ENCODE assay signal across 22 cellular contexts in genomic region chr15:58185439-58185838, GRCh38. TPM values are rescaled to one million over a fixed set of nuclear protein-coding genes. Genes with fewer than 3 reads are reported as not detected.
A peak's percentile ranks its signal among the peaks of the same experiment; 100 is the strongest.
DNase-seq lines count a peak whose midpoint lies in the region; ATAC-seq, FAIRE-seq and TF ChIP-seq lines count a peak whose summit lies in the region.
"Had no signal": no experiment of that assay in that cellular context is flagged by ENCODE, and none has a peak within 500 bp of the region (broad histone marks: within the 10 kb centered on the region; RNA-seq: fewer than 3 reads in every experiment).

No MANE protein-coding gene starts in this region.

- H3K9ac ChIP-seq in GM23248 (no peak overlapping the region), mammary epithelial cell (ENCODE audit: insufficient read depth, low read length) (no peak overlapping the region), neuronal stem cell (ENCODE audit: low read depth, low read length, poor library complexity) (no peak overlapping the region)

- H3K36me3 ChIP-seq in GM23248 (ENCODE audit: low read depth) = no peaks in the 10 kb centered on the region
- H3K36me3 ChIP-seq in mammary epithelial cell (ENCODE audit: insufficient read depth, low read length) = no peaks in the 10 kb centered on the region
- no peaks in the 10 kb centered on the region for H3K36me3 ChIP-seq in neuronal stem cell (replicated peaks in 1 of 2; ENCODE audit: control insufficient read depth in 2 of 2, insufficient read depth in 2 of 2, low read length in 2 of 2)
- H3K36me3 ChIP-seq: colonic mucosa, esophagus squamous epithelium had no signal

- H3K18ac ChIP-seq in neuronal stem cell (ENCODE audit: low read length) = no peak overlapping the region

- no peaks in the 10 kb centered on the region for H3K9me2 ChIP-seq in GM23248 (ENCODE audit: insufficient read depth)

- H3K4me1 ChIP-seq in GM23248 (ENCODE audit: insufficient read depth) (no peaks in the 10 kb centered on the region), mammary epithelial cell (ENCODE audit: insufficient read depth, low read length) (peaks cover 9% of the 10 kb centered on the region), foreskin keratinocyte (peaks cover 7% of the 10 kb centered on the region), neuronal stem cell (ENCODE audit: control insufficient read depth in 2 of 2, insufficient read depth in 1 of 2, low read depth in 1 of 2, low read length in 2 of 2) (no peaks in the 10 kb centered on the region)
- H3K4me1 ChIP-seq: colonic mucosa, esophagus squamous epithelium had no signal

- no peak overlapping the region for H2BK12ac ChIP-seq in neuronal stem cell (ENCODE audit: low read length)

- no peak overlapping the region for H3K14ac ChIP-seq in neuronal stem cell (ENCODE audit: low read length)

- no peak overlapping the region for H2BK5ac ChIP-seq in neuronal stem cell (ENCODE audit: low read length)

- FAIRE-seq in frontal cortex (lab: Jason Lieb, UNC) = no peak
- FAIRE-seq: A204.1, G401.6, HTR-8/SVneo had no signal

- intact Hi-C loops in mammary epithelial cell (cut with micrococcal nuclease) = loop anchor here (1.0 to 10.0 kb wide), 2 partner anchors 36 to 541 kb away; no protein-coding TSS in a partner anchor

- H2BK120ac ChIP-seq in neuronal stem cell (ENCODE audit: low read depth, low read length) = no peak overlapping the region

- no peaks in the 10 kb centered on the region for H3K79me1 ChIP-seq in neuronal stem cell (ENCODE audit: low read depth, low read length)

- no peaks in the 10 kb centered on the region for H3K27me3 ChIP-seq in GM23248 (replicated peaks; ENCODE audit: insufficient read depth)
- H3K27me3 ChIP-seq in mammary epithelial cell (ENCODE audit: insufficient read depth, low read length) = no peaks in the 10 kb centered on the region
- H3K27me3 ChIP-seq in foreskin keratinocyte = no peaks in the 10 kb centered on the region
- H3K27me3 ChIP-seq in neuronal stem cell (ENCODE audit: control insufficient read depth in 3 of 3, insufficient read depth in 3 of 3, low read depth in 1 of 3, low read length in 3 of 3) = peaks cover 0 to 13% (median 0%) of the 10 kb centered on the region in 3 experiments
- H3K27me3 ChIP-seq: colonic mucosa had no signal

- H3K23ac ChIP-seq in neuronal stem cell (ENCODE audit: low read depth, low read length, poor library complexity) = no peak overlapping the region

- H3F3A ChIP-seq in GM23248 (ENCODE audit: insufficient read depth) = 0 out of 2 replicates have a peak, but pooled peaks cover 4% of the 10 kb centered on the region

- H4K8ac ChIP-seq in neuronal stem cell (ENCODE audit: low read depth, low read length) = no peak overlapping the region

- 85 to 94% methylated on average over 1 of the region's 1 CpG for WGBS in GM23248 (ENCODE audit: low coverage in 1 of 2, low lambda C conversion rate in 2 of 2, missing lambda C conversion rate in 2 of 2), 2 experiments
- WGBS in mammary epithelial cell (ENCODE audit: low coverage, missing lambda C conversion rate) = 0% methylated on average over 1 of the region's 1 CpG
- WGBS in neuronal stem cell (ENCODE audit: extremely low coverage in 2 of 2, insufficient read length in 2 of 2, insufficient replicate concordance in 1 of 2), 2 donors = no CpG with 5 or more reads among the region's 1 CpG

- H3K4ac ChIP-seq in neuronal stem cell (ENCODE audit: low read length) = no peak overlapping the region

- H2AFZ ChIP-seq in GM23248 = no peak overlapping the region
- H2AFZ ChIP-seq in mammary epithelial cell (ENCODE audit: low read depth, low read length) = no peak overlapping the region
- no peak overlapping the region for H2AFZ ChIP-seq in neuronal stem cell (ENCODE audit: low read length)

- H2AK5ac ChIP-seq in neuronal stem cell (ENCODE audit: low read depth, low read length) = no peak overlapping the region

- H3K9me3 ChIP-seq in GM23248 (ENCODE audit: low read depth) (no peaks in the 10 kb centered on the region), mammary epithelial cell (replicated peaks; ENCODE audit: insufficient read depth, low read length) (no peaks in the 10 kb centered on the region), neuronal stem cell (replicated peaks in 1 of 2; ENCODE audit: control insufficient read depth in 2 of 2, insufficient read depth in 1 of 2, low read depth in 1 of 2, low read length in 2 of 2) (no peaks in the 10 kb centered on the region)
- H3K9me3 ChIP-seq: colonic mucosa, esophagus squamous epithelium had no signal

- BruUV-seq in mammary epithelial cell (replicated peaks; lab: Mats Ljungman, UMichigan) = no TSS peak

- DNase-seq in NCI-H82 (lab: John Stamatoyannopoulos, UW) (peak; percentile 10), NCI-H82 treated with DMSO at 0.1 percent for 48 hours (lab: John Stamatoyannopoulos, UW; ENCODE audit: unreplicated experiment) (no peak), GM23248 (peak; percentile 18), mammary epithelial cell (peak; percentile 28), foreskin keratinocyte (no peak), frontal cortex (ENCODE audit: low spot score in 2 of 2) (no peak), neuronal stem cell (ENCODE audit: low spot score) (no peak), HuH-7 (ENCODE audit: low spot score) (no peak)
- DNase-seq: activated CD4-positive, alpha-beta T cell treated with anti-CD3 and anti-CD28 coated beads, Interleukin-2, amount 10 ng/mL, durations not matched to agents 7 days and 5 days; activated T-cell treated with anti-CD3 and anti-CD28 coated beads, Interleukin-2, amount 50 U/mL, for 48 hours; amniotic stem cell; colonic mucosa; esophagus squamous epithelium; left ventricle myocardium superior; naive B cell; NCI-H2171 treated with DMSO at 0.1 percent for 48 hours; SIG-M5; substantia nigra had no signal

- H3K4me2 ChIP-seq in GM23248 (ENCODE audit: unreplicated experiment) = no peak overlapping the region
- H3K4me2 ChIP-seq in mammary epithelial cell (ENCODE audit: insufficient read depth, low read depth, low read length) = no peak overlapping the region
- H3K4me2 ChIP-seq in neuronal stem cell (ENCODE audit: insufficient read depth, low read length, poor library complexity, severe bottlenecking) = no peak overlapping the region

- dilution Hi-C loops in mammary epithelial cell (cut with HindIII; ENCODE audit: low sequenced_read_pairs) = no loop called here

- CTCF ChIA-PET in mammary epithelial cell (lab: Charles Lee; ENCODE audit: low non-redundant PET) = interaction anchor here (0.5 kb wide), 1 partner anchor 16 kb away, joined by 6 read pairs; no protein-coding TSS in a partner anchor

- H3K79me2 ChIP-seq in GM23248 (ENCODE audit: insufficient read depth) = no peaks in the 10 kb centered on the region
- H3K79me2 ChIP-seq in mammary epithelial cell (ENCODE audit: insufficient read depth, low read length) = no peaks in the 10 kb centered on the region

- H3K27ac ChIP-seq in GM23248 (no peak overlapping the region), mammary epithelial cell (ENCODE audit: insufficient read depth, low read depth, low read length) (no peak overlapping the region), foreskin keratinocyte (no peak overlapping the region), neuronal stem cell (replicated peaks; ENCODE audit: low read length) (no peak overlapping the region)
- H3K27ac ChIP-seq: colonic mucosa, esophagus squamous epithelium had no signal

- no peak for ATAC-seq in foreskin keratinocyte
- ATAC-seq: left ventricle myocardium superior had no signal

- TF ChIP-seq CTCF in mammary epithelial cell (conservative IDR thresholded peaks at IDR 0.05 in 1 of 2, IDR thresholded peaks at IDR 0.05 in 1 of 2; ENCODE audit: extremely low read depth in 1 of 2, insufficient read depth in 1 of 2, low read depth in 1 of 2, low read length in 2 of 2) (peak; percentile 35 to 56), foreskin keratinocyte (conservative IDR thresholded peaks at IDR 0.05) (peak; percentile 62)

- in situ Hi-C loops in GM23248 (cut with MboI) = no loop called here
- in situ Hi-C loops in mammary epithelial cell (cut with MboI; ENCODE audit: low sequenced_read_pairs in 2 of 2) = loop anchor here (10.0 to 25.0 kb wide), 2 partner anchors 323 to 431 kb away; no protein-coding TSS in a partner anchor

- H4K91ac ChIP-seq in neuronal stem cell (ENCODE audit: low read depth, low read length, poor library complexity) = no peak overlapping the region

- H2BK15ac ChIP-seq in neuronal stem cell (ENCODE audit: low read length) = no peak overlapping the region

- no peak overlapping the region for H3K4me3 ChIP-seq in GM23248
- no peak overlapping the region for H3K4me3 ChIP-seq in mammary epithelial cell (replicated peaks in 1 of 3; ENCODE audit: insufficient read depth in 1 of 3, low read depth in 2 of 3, low read length in 3 of 3)
- H3K4me3 ChIP-seq in neuronal stem cell (ENCODE audit: low read length in 2 of 2) = no peak overlapping the region
- H3K4me3 ChIP-seq: colonic mucosa, esophagus squamous epithelium had no signal

- H4K20me1 ChIP-seq in GM23248 (ENCODE audit: insufficient read depth) (no peaks in the 10 kb centered on the region), mammary epithelial cell (ENCODE audit: insufficient read depth, low read length) (no peaks in the 10 kb centered on the region)

RNA-seq across cellular contexts. Expression of gene AQP9, which starts 47.3 kb away (rescaled TPM):
- not detected in 2 replicates for total RNA-seq in GM23248 (2014; rRNA removed; shearing (Covaris generic))
- not detected in 2 replicates for polyA plus RNA-seq in GM23248 (2016; fragmentation: Nextera tagmentation; extraction: Ambion mirVana)
- total RNA-seq in mammary epithelial cell = not detected
- polyA plus RNA-seq in mammary epithelial cell = 0.15 TPM
- polyA minus RNA-seq in mammary epithelial cell = not detected
- total RNA-seq in foreskin keratinocyte = 0.14 and 0.31 TPM in 2 replicates
- polyA plus RNA-seq in foreskin keratinocyte = 0.07 and 0.11 TPM in 2 replicates
- total RNA-seq in frontal cortex = under 0.01 TPM
- not detected for polyA plus RNA-seq in neuronal stem cell (2013, experiment 1 of 2)
- polyA plus RNA-seq in neuronal stem cell (2013, experiment 2 of 2) = not detected
- total RNA-seq: activated CD4-positive, alpha-beta T cell treated with anti-CD3 and anti-CD28 coated beads, Interleukin-2, amount 10 ng/mL, durations not matched to agents 7 days and 5 days; pulmonary artery endothelial cell had no signal

Comparison
In these comparisons a context has a peak if more than half of its experiments do, and no peak if none do; other contexts are left out.
1. DNase-seq: peak in NCI-H82 (single experiment), GM23248 (single experiment) and mammary epithelial cell (single experiment); none in NCI-H82 treated with DMSO at 0.1 percent for 48 hours (single experiment), foreskin keratinocyte (0 of 2), frontal cortex (0 of 2), neuronal stem cell (single experiment) and HuH-7 (single experiment).